10 cellular contexts compared by ENCODE assay signal in genomic region chr15:48001393-48002059, GRCh38.
A peak's percentile ranks its signal among the peaks of the same experiment; 100 is the strongest.
DNase-seq lines count a peak whose midpoint lies in the region; ATAC-seq, FAIRE-seq and TF ChIP-seq lines count a peak whose summit lies in the region.
"Had no signal": no experiment of that assay in that cellular context is flagged by ENCODE, and none has a peak within 500 bp of the region (broad histone marks: within the 10 kb centered on the region; RNA-seq: fewer than 3 reads in every experiment).

No MANE protein-coding gene starts in this region.

- H3K36me3 ChIP-seq in tibial artery (no peaks in the 10 kb centered on the region), vagina (no peaks in the 10 kb centered on the region)
- H3K36me3 ChIP-seq: heart left ventricle had no signal

- H3K27ac ChIP-seq in tibial artery (no peak overlapping the region), vagina (no peak overlapping the region)
- H3K27ac ChIP-seq: heart left ventricle had no signal

- no peak overlapping the region for H3K4me3 ChIP-seq in tibial artery
- no peak overlapping the region for H3K4me3 ChIP-seq in vagina
- H3K4me3 ChIP-seq: heart left ventricle had no signal

- ATAC-seq in GM19463 (IDR thresholded peaks at IDR 0.05; ENCODE audit: unreplicated experiment) (peak; percentile 88), HG03045 (IDR thresholded peaks at IDR 0.05; ENCODE audit: unreplicated experiment) (peak; percentile 87)
- ATAC-seq: heart left ventricle had no signal

- intact Hi-C loops in tibial artery (cut with DNase I; ENCODE audit: low total_unique reads) (no loop called here), vagina (cut with DNase I) (no loop called here)

- H3K27me3 ChIP-seq in tibial artery: no peaks in the 10 kb centered on the region
- H3K27me3 ChIP-seq in vagina: no peaks in the 10 kb centered on the region

- DNase-seq in GM12892 (ENCODE audit: insufficient read length) (peak; percentile 13), NOMO-1 (lab: John Stamatoyannopoulos, UW; ENCODE audit: unreplicated experiment in 2 of 2) (peak; percentile 82 to 95), tibial artery (no peak), vagina (ENCODE audit: extremely low spot score in 2 of 2) (no peak), HK-2 (ENCODE audit: unreplicated experiment) (no peak)
- no peak for DNase-seq in activated naive CD4-positive, alpha-beta T cell treated with Interleukin-2 at 50 U/mL for 16 hours
- DNase-seq: heart left ventricle had no signal

- H3K9me3 ChIP-seq in tibial artery: no peaks in the 10 kb centered on the region
- no peaks in the 10 kb centered on the region for H3K9me3 ChIP-seq in vagina
- H3K9me3 ChIP-seq: heart left ventricle had no signal

- no peak for TF ChIP-seq CTCF in tibial artery (IDR thresholded peaks at IDR 0.05)
- no peak for TF ChIP-seq CTCF in vagina (IDR thresholded peaks at IDR 0.05)

- no peak for TF ChIP-seq POLR2A in GM12892 (IDR thresholded peaks at IDR 0.05; ENCODE audit: low read depth, low read length)
- TF ChIP-seq POLR2A in vagina (IDR thresholded peaks at IDR 0.05): no peak

- peak; percentile 82 for FAIRE-seq in GM12892 (lab: Jason Lieb, UNC)
- FAIRE-seq: urothelium cell line had no signal

- H3K4me1 ChIP-seq in tibial artery (no peaks in the 10 kb centered on the region), vagina (peaks cover 13% of the 10 kb centered on the region)

Comparison
In these comparisons a context has a peak if more than half of its experiments do, and no peak if none do; other contexts are left out.
1. DNase-seq: peak in GM12892 (single experiment) and NOMO-1 (2 of 2); none in tibial artery (0 of 2), vagina (0 of 2), activated naive CD4-positive, alpha-beta T cell treated with Interleukin-2 at 50 U/mL for 16 hours (single experiment) and HK-2 (single experiment).